Comparison of ENCODE assay signal across 23 cellular contexts in the genomic region with DNA sequence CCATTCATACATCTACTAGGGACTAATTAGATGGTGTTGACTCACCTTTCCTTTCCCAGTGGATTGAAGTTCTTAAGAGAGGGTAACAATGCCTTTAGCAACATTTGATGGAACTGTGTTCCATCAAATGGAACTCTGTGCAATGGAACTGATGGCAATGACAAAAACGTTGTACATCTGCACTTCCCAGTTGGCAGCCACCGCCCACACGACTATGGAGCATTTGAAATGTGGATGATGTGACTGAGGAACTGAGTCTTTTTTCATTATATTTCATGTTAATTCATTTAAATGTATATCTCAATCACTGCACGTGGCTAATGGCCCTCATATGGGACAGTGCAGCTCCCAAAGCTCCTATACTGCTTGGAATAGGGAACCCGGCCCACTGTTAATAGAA.
"Had no signal": no experiment of that assay in that cellular context is flagged by ENCODE, and none has a peak within 500 bp of the region (broad histone marks: within the 10 kb centered on the region; RNA-seq: fewer than 3 reads in every experiment).

No MANE protein-coding gene starts in this region.

- DNase-seq: naive B cell; naive thymus-derived CD8-positive, alpha-beta T cell; nephron progenitor cell; occipital lobe; ovary; right cardiac atrium; spleen; stimulated activated CD4-positive, alpha-beta T cell treated with anti-CD3 and anti-CD28 coated beads, Interleukin-12 subunit alpha, Interleukin-12 subunit beta, amount 100 ng/mL, for 4 hours; stimulated activated CD4-positive, alpha-beta T cell treated with anti-CD3 and anti-CD28 coated beads, Interleukin-1b, Interleukin-23, amount 100 ng/mL, for 48 hours; stimulated activated CD4-positive, alpha-beta T cell treated with anti-CD3 and anti-CD28 coated beads, Interleukin-4, amount 100 ng/mL, for 1 hour; stimulated activated CD4-positive, alpha-beta T cell treated with anti-CD3 and anti-CD28 coated beads, Interleukin-4, amount 100 ng/mL, for 4 hours; stimulated activated CD8-positive, alpha-beta memory T cell treated with anti-CD3 and anti-CD28 coated beads, Interleukin-4, amount 100 ng/mL, for 48 hours; stimulated activated naive CD4-positive, alpha-beta T cell; stimulated activated naive CD8-positive, alpha-beta T cell treated with anti-CD3 and anti-CD28 coated beads, Interleukin-15, amount 100 ng/mL, for 72 hours; stimulated activated naive CD8-positive, alpha-beta T cell treated with anti-CD3 and anti-CD28 coated beads, Interleukin-15, Interleukin-2, amounts not matched to agents 100 U/mL and 50 U/mL, for 24 hours; substantia nigra; thyroid gland; trophoblast cell; upper lobe of left lung; uterus had no signal

- ATAC-seq: naive thymus-derived CD8-positive, alpha-beta T cell; natural killer cell treated with Interleukin-12 subunit alpha and Interleukin-12 subunit beta and Interleukin-15 and Interleukin-18, amount 100 ng/mL, for 72 hours; right cardiac atrium; sciatic nerve; stimulated activated memory B cell treated with anti-CD40 and anti-IgM and Interleukin-4, amounts not matched to agents 10 μg/mL and 1 μg/mL and 100 μg/mL, for 72 hours; stimulated activated naive CD8-positive, alpha-beta T cell treated with anti-CD3 and anti-CD28 coated beads, Interleukin-15, amount 100 ng/mL, for 72 hours; stimulated activated naive CD8-positive, alpha-beta T cell treated with anti-CD3 and anti-CD28 coated beads, Interleukin-15, Interleukin-2, amounts not matched to agents 100 U/mL and 50 U/mL, for 24 hours had no signal
